24 cellular contexts compared by ENCODE assay signal in genomic region chr12:96187675-96188355, GRCh38. TPM values are rescaled to one million over a fixed set of nuclear protein-coding genes. Genes with fewer than 3 reads are reported as not detected.
DNase-seq lines count a peak whose midpoint lies in the region; ATAC-seq and TF ChIP-seq lines count a peak whose summit lies in the region.
"Had no signal": no experiment of that assay in that cellular context is flagged by ENCODE, and none has a peak within 500 bp of the region (broad histone marks: within the 10 kb centered on the region; RNA-seq: fewer than 3 reads in every experiment).

No MANE protein-coding gene starts in this region.

- H2BK12ac ChIP-seq in mesenchymal stem cell (ENCODE audit: low read length in 2 of 2) = no peak overlapping the region

- no peak overlapping the region for H4K91ac ChIP-seq in mesenchymal stem cell (ENCODE audit: low read length)

- DNase-seq in NCI-H1694 (lab: John Stamatoyannopoulos, UW) = peak; percentile 37
- DNase-seq in coronary artery (ENCODE audit: low spot score) = peak; percentile 21
- peak; percentile 61 for DNase-seq in mesenchymal stem cell
- no peak for DNase-seq in stimulated activated CD4-positive, alpha-beta T cell treated with anti-CD3 and anti-CD28 coated beads, Interleukin-15, amount 100 ng/mL, for 24 hours
- DNase-seq in activated CD8-positive, alpha-beta T cell treated with anti-CD3 and anti-CD28 coated beads, Interleukin-2, amount 10 ng/mL, durations not matched to agents 7 days and 5 days = no peak
- DNase-seq in 8988T = no peak
- DNase-seq: activated CD4-positive, alpha-beta T cell treated with anti-CD3 and anti-CD28 coated beads for 48 hours; activated naive CD4-positive, alpha-beta T cell; activated T-cell treated with anti-CD3 and anti-CD28 coated beads, Interleukin-2, amount 50 U/mL, for 4 hours; amniotic stem cell; BE2C; glutamatergic neuron; mammary epithelial cell; MV-4-11; NCI-H748 treated with DMSO at 0.1 percent for 48 hours; sigmoid colon had no signal

- H3K4me2 ChIP-seq in BLaER1 treated with 17β-estradiol and CSF1 and Interleukin-3, amounts not matched to agents 10 nM and 100 nM = peak overlapping the region in 9 of 11 experiments; percentile 2 to 82 (median 74); a peak in 17 of 22 replicates
- no peak overlapping the region for H3K4me2 ChIP-seq in mesenchymal stem cell (ENCODE audit: low read length, poor library complexity, severe bottlenecking)
- H3K4me2 ChIP-seq: A549, KMS-11 had no signal

- no peak overlapping the region for H2AK5ac ChIP-seq in mesenchymal stem cell (ENCODE audit: low read length, severe bottlenecking)

- H3K36me3 ChIP-seq in BLaER1 treated with 17β-estradiol and CSF1 and Interleukin-3, amounts not matched to agents 10 nM and 100 nM = no peaks in the 10 kb centered on the region
- no peaks in the 10 kb centered on the region for H3K36me3 ChIP-seq in mesenchymal stem cell (ENCODE audit: control insufficient read depth in 1 of 2, insufficient read depth in 2 of 2, low read depth in 1 of 2, low read length in 2 of 2)
- H3K36me3 ChIP-seq: BE2C, prostate gland, sigmoid colon had no signal

- no peak overlapping the region for H3K27ac Mint-ChIP-seq in activated CD8-positive, alpha-beta T cell treated with anti-CD3 and anti-CD28 coated beads, Interleukin-2, amount 10 ng/mL, durations not matched to agents 7 days and 5 days
- H3K27ac Mint-ChIP-seq: T-helper 2 cell treated with Interferon-gamma antibody and Interleukin-4, amounts not matched to agents 5 μg/mL and 100 μg/mL, for 36 hours; type B pancreatic cell had no signal

- no peaks in the 10 kb centered on the region for H3K79me1 ChIP-seq in mesenchymal stem cell (replicated peaks; ENCODE audit: low read length, poor library complexity, severe bottlenecking)

- POLR2A ChIA-PET in activated CD8-positive, alpha-beta T cell treated with anti-CD3 and anti-CD28 coated beads, Interleukin-2, amount 10 ng/mL, durations not matched to agents 7 days and 5 days (lab: Charles Lee) = interaction anchor here (1.3 kb wide), 1 partner anchor 11 kb away, joined by 3 read pairs; no protein-coding TSS in a partner anchor

- no peak overlapping the region for H3K23ac ChIP-seq in mesenchymal stem cell (ENCODE audit: low read length in 2 of 2)

- peak overlapping the region in 5 of 11 experiments; percentile 5 to 48 (median 32); a peak in 5 of 22 replicates for H3K27ac ChIP-seq in BLaER1 treated with 17β-estradiol and CSF1 and Interleukin-3, amounts not matched to agents 10 nM and 100 nM
- H3K27ac ChIP-seq in coronary artery (no peak overlapping the region), mesenchymal stem cell (ENCODE audit: low read length, poor library complexity, severe bottlenecking) (no peak overlapping the region)
- H3K27ac ChIP-seq: A549, KMS-11, prostate gland, SK-N-MC had no signal

- no peak overlapping the region for H4K8ac ChIP-seq in mesenchymal stem cell (ENCODE audit: low read length)

- peak overlapping the region in 1 of 2 experiments; percentile 12 for H3K4ac ChIP-seq in mesenchymal stem cell (ENCODE audit: low read depth in 1 of 2, low read length in 2 of 2)

- H3K27me3 ChIP-seq in BLaER1 treated with 17β-estradiol and CSF1 and Interleukin-3, amounts not matched to agents 10 nM and 100 nM = no peaks in the 10 kb centered on the region
- no peaks in the 10 kb centered on the region for H3K27me3 ChIP-seq in mesenchymal stem cell (ENCODE audit: control insufficient read depth in 1 of 2, insufficient read depth in 1 of 2, low read length in 2 of 2)
- H3K27me3 ChIP-seq: BE2C, sigmoid colon had no signal

- no peak overlapping the region for H3K4me3 Mint-ChIP-seq in activated CD8-positive, alpha-beta T cell treated with anti-CD3 and anti-CD28 coated beads, Interleukin-2, amount 10 ng/mL, durations not matched to agents 7 days and 5 days
- H3K4me3 Mint-ChIP-seq: activated T-cell treated with anti-CD3 and anti-CD28 coated beads, Interleukin-2, amount 50 U/mL, for 4 hours; T-helper 2 cell treated with Interferon-gamma antibody and Interleukin-4, amounts not matched to agents 5 μg/mL and 100 μg/mL, for 36 hours; type B pancreatic cell had no signal

- no peak overlapping the region for H2AFZ ChIP-seq in mesenchymal stem cell (ENCODE audit: low read depth, low read length)

- H3K9me3 Mint-ChIP-seq in activated CD8-positive, alpha-beta T cell treated with anti-CD3 and anti-CD28 coated beads, Interleukin-2, amount 10 ng/mL, durations not matched to agents 7 days and 5 days (ENCODE audit: insufficient read depth) = no peaks in the 10 kb centered on the region
- H3K9me3 Mint-ChIP-seq: activated T-cell treated with anti-CD3 and anti-CD28 coated beads, Interleukin-2, amount 50 U/mL, for 4 hours; T-helper 2 cell treated with Interferon-gamma antibody and Interleukin-4, amounts not matched to agents 5 μg/mL and 100 μg/mL, for 36 hours; type B pancreatic cell had no signal

- TF ChIP-seq CTCF in coronary artery (IDR thresholded peaks at IDR 0.05) = no peak

- no peak overlapping the region for H2BK15ac ChIP-seq in mesenchymal stem cell (ENCODE audit: low read depth, poor library complexity, severe bottlenecking)

- H3K27me3 Mint-ChIP-seq in activated CD8-positive, alpha-beta T cell treated with anti-CD3 and anti-CD28 coated beads, Interleukin-2, amount 10 ng/mL, durations not matched to agents 7 days and 5 days (ENCODE audit: low read depth) = no peaks in the 10 kb centered on the region

- no peak overlapping the region for H3K9ac ChIP-seq in BLaER1 treated with 17β-estradiol and CSF1 and Interleukin-3, amounts not matched to agents 10 nM and 100 nM
- H3K9ac ChIP-seq in mesenchymal stem cell (ENCODE audit: low read length) = no peak overlapping the region
- H3K9ac ChIP-seq: KMS-11 had no signal

- peaks cover 14 to 29% (median 22%) of the 10 kb centered on the region in 11 experiments for H3K9me3 ChIP-seq in BLaER1 treated with 17β-estradiol and CSF1 and Interleukin-3, amounts not matched to agents 10 nM and 100 nM (replicated peaks in 1 of 11)
- no peaks in the 10 kb centered on the region for H3K9me3 ChIP-seq in mesenchymal stem cell (ENCODE audit: control insufficient read depth, low read length)
- H3K9me3 ChIP-seq: A549, BE2C, prostate gland, sigmoid colon had no signal

- peaks cover 14 to 82% (median 67%) of the 10 kb centered on the region in 10 experiments for H3K4me1 ChIP-seq in BLaER1 treated with 17β-estradiol and CSF1 and Interleukin-3, amounts not matched to agents 10 nM and 100 nM
- no peaks in the 10 kb centered on the region for H3K4me1 ChIP-seq in mesenchymal stem cell (ENCODE audit: control insufficient read depth, insufficient read depth, low read depth, low read length)
- H3K4me1 ChIP-seq: A549, BE2C, prostate gland had no signal

- no peak overlapping the region for H3K4me3 ChIP-seq in BLaER1 treated with 17β-estradiol and CSF1 and Interleukin-3, amounts not matched to agents 10 nM and 100 nM
- no peak overlapping the region for H3K4me3 ChIP-seq in coronary artery
- no peak overlapping the region for H3K4me3 ChIP-seq in mesenchymal stem cell (ENCODE audit: insufficient read depth in 1 of 2, low read depth in 1 of 2, low read length in 2 of 2)
- H3K4me3 ChIP-seq: A549, prostate gland, sigmoid colon, SK-N-MC had no signal

- ATAC-seq in GM21367 (IDR thresholded peaks at IDR 0.05; ENCODE audit: unreplicated experiment) = no peak
- no peak for ATAC-seq in activated CD8-positive, alpha-beta T cell treated with anti-CD3 and anti-CD28 coated beads, Interleukin-2, amount 10 ng/mL, durations not matched to agents 7 days and 5 days
- ATAC-seq: A549 had no signal

- H3K14ac ChIP-seq in mesenchymal stem cell (ENCODE audit: low read length in 2 of 2) = no peak overlapping the region

- H4K20me1 ChIP-seq in BLaER1 treated with 17β-estradiol and CSF1 and Interleukin-3, amounts not matched to agents 10 nM and 100 nM = no peaks in the 10 kb centered on the region

- 76% methylated on average over 5 of the region's 5 CpGs for WGBS in mesenchymal stem cell

- CTCF ChIA-PET in activated CD8-positive, alpha-beta T cell treated with anti-CD3 and anti-CD28 coated beads, Interleukin-2, amount 10 ng/mL, durations not matched to agents 7 days and 5 days (lab: Charles Lee) = interaction anchor here (1.0 to 2.4 kb wide), 3 partner anchors 28 to 58 kb away, joined by 3 to 7 read pairs (median 3); no protein-coding TSS in a partner anchor

- no peak overlapping the region for H2BK5ac ChIP-seq in mesenchymal stem cell (ENCODE audit: low read depth, low read length, poor library complexity, severe bottlenecking)

- H3K4me1 Mint-ChIP-seq in activated CD8-positive, alpha-beta T cell treated with anti-CD3 and anti-CD28 coated beads, Interleukin-2, amount 10 ng/mL, durations not matched to agents 7 days and 5 days (ENCODE audit: low read depth) = peaks cover 34% of the 10 kb centered on the region

- H3K36me3 Mint-ChIP-seq in activated CD8-positive, alpha-beta T cell treated with anti-CD3 and anti-CD28 coated beads, Interleukin-2, amount 10 ng/mL, durations not matched to agents 7 days and 5 days (ENCODE audit: low read depth) = no peaks in the 10 kb centered on the region
- H3K36me3 Mint-ChIP-seq: type B pancreatic cell had no signal

- H3K18ac ChIP-seq in mesenchymal stem cell (ENCODE audit: low read depth in 1 of 2, low read length in 2 of 2) = no peak overlapping the region

- H2BK120ac ChIP-seq in mesenchymal stem cell (ENCODE audit: low read depth, low read length) = no peak overlapping the region

RNA-seq across cellular contexts. Expression of gene ELK3, which starts 6.4 kb away (rescaled TPM):
- 62.4 TPM for polyA plus RNA-seq in mesenchymal stem cell (2013, experiment 1 of 2)
- 63.9 TPM for polyA plus RNA-seq in mesenchymal stem cell (2013, experiment 2 of 2)
- 10 to 100 TPM; 17.6 to 18.1 TPM for total RNA-seq in activated CD8-positive, alpha-beta T cell treated with anti-CD3 and anti-CD28 coated beads, Interleukin-2, amount 10 ng/mL, durations not matched to agents 7 days and 5 days

Comparison
In these comparisons a context has a peak if more than half of its experiments do, and no peak if none do; other contexts are left out.
1. DNase-seq: peak in NCI-H1694 (single experiment), coronary artery (single experiment) and mesenchymal stem cell (single experiment); none in stimulated activated CD4-positive, alpha-beta T cell treated with anti-CD3 and anti-CD28 coated beads, Interleukin-15, amount 100 ng/mL, for 24 hours (single experiment), activated CD8-positive, alpha-beta T cell treated with anti-CD3 and anti-CD28 coated beads, Interleukin-2, amount 10 ng/mL, durations not matched to agents 7 days and 5 days (single experiment) and 8988T (single experiment).